11 cellular contexts compared by ENCODE assay signal in the genomic region with DNA sequence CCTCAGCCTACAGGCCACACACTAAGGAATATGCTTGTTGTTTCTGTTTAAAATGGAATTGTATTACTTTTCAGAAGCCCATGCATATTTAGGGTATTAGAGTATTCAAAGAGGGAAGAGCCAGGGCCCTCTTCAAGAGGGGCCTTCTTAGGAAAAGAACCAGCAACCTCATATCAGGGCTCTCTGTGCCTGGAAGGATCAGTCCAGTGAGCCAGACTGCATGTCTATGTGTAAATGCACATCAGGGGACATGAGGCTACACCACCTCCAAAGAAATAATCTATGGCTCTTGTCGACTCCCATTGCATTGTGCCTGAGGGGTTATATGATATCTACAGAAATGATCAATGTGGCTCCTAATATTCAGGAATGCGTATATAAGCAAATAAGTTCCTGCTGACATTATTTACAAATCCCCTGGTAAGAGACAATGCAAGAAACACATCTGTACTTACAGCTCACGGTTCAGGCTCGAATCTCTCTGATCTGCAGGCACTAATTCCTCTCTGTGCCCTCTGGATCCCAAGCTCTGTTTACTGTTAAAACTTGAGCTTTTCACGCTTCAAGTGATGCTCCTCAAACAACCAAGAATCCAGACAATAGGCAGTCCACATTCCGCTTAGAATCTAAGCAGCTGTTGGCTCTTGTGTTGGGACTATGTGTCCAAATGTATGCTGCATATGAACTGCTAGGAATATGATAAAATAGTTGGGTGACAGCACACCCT.
DNase-seq lines count a peak whose midpoint lies in the region; ATAC-seq and TF ChIP-seq lines count a peak whose summit lies in the region.
"Had no signal": no experiment of that assay in that cellular context is flagged by ENCODE, and none has a peak within 500 bp of the region (broad histone marks: within the 10 kb centered on the region; RNA-seq: fewer than 3 reads in every experiment).

No MANE protein-coding gene starts in this region.

- peaks cover 49% of the 10 kb centered on the region for H3K4me1 Mint-ChIP-seq in CD8-positive, alpha-beta T cell (ENCODE audit: low read depth)
- peaks cover 48% of the 10 kb centered on the region for H3K4me1 Mint-ChIP-seq in chondrocyte (ENCODE audit: low read depth)
- peaks cover 22% of the 10 kb centered on the region for H3K4me1 Mint-ChIP-seq in neural progenitor cell

- no peaks in the 10 kb centered on the region for H3K27me3 ChIP-seq in CD8-positive, alpha-beta T cell (ENCODE audit: insufficient read depth, low read length)
- H3K27me3 ChIP-seq in Loucy (ENCODE audit: insufficient read depth, low read length, poor library complexity, severe bottlenecking) (no peaks in the 10 kb centered on the region), neural progenitor cell (no peaks in the 10 kb centered on the region)

- no peaks in the 10 kb centered on the region for H3K9me2 ChIP-seq in Loucy (replicated peaks; ENCODE audit: low read depth, low read length)

- no peak for DNase-seq in CD8-positive, alpha-beta T cell
- DNase-seq in chondrocyte (ENCODE audit: low spot score) (no peak), neural progenitor cell (ENCODE audit: low spot score) (peak; percentile 21), cortex of kidney (lab: John Stamatoyannopoulos, UW) (no peak), left colon (no peak)
- no peak for DNase-seq in stimulated activated naive CD4-positive, alpha-beta T cell (lab: John Stamatoyannopoulos, UW)
- DNase-seq: NK-92 treated with Interleukin-12 subunit alpha and Interleukin-12 subunit beta, amount 100 ng/mL, for 24 hours; stimulated activated CD4-positive, alpha-beta T cell treated with anti-CD3 and anti-CD28 coated beads, Interleukin-2, amount 100 ng/mL, for 48 hours; T1000 had no signal

- H3F3A ChIP-seq in Loucy (ENCODE audit: low read depth) (no peaks in the 10 kb centered on the region), neural progenitor cell (ENCODE audit: low read depth) (peaks cover 23% of the 10 kb centered on the region)

- H3K4me3 ChIP-seq in CD8-positive, alpha-beta T cell (ENCODE audit: low read depth, low read length): no peak overlapping the region
- H3K4me3 ChIP-seq in Loucy (ENCODE audit: low read length, poor library complexity, severe bottlenecking) (peak overlapping the region; percentile 46), neural progenitor cell (no peak overlapping the region)

- no peaks in the 10 kb centered on the region for H3K27me3 Mint-ChIP-seq in CD8-positive, alpha-beta T cell (ENCODE audit: low read depth)
- H3K27me3 Mint-ChIP-seq in chondrocyte (ENCODE audit: low read depth) (no peaks in the 10 kb centered on the region), neural progenitor cell (ENCODE audit: insufficient read depth, low read depth) (peaks cover 2% of the 10 kb centered on the region)

- H3K4me3 Mint-ChIP-seq in CD8-positive, alpha-beta T cell: peak overlapping the region; percentile 54
- H3K4me3 Mint-ChIP-seq in chondrocyte (ENCODE audit: unreplicated experiment): no peak overlapping the region
- no peak overlapping the region for H3K4me3 Mint-ChIP-seq in neural progenitor cell

- peak overlapping the region; percentile 46 for H3K27ac ChIP-seq in CD8-positive, alpha-beta T cell (ENCODE audit: low read depth, low read length)
- H3K27ac ChIP-seq in neural progenitor cell: peak overlapping the region; percentile 65

- H3K9me3 Mint-ChIP-seq in CD8-positive, alpha-beta T cell: no peaks in the 10 kb centered on the region
- H3K9me3 Mint-ChIP-seq in chondrocyte (ENCODE audit: low read depth) (no peaks in the 10 kb centered on the region), neural progenitor cell (no peaks in the 10 kb centered on the region)

- no peaks in the 10 kb centered on the region for H3K36me3 ChIP-seq in CD8-positive, alpha-beta T cell (ENCODE audit: insufficient read depth, low read length)
- H3K36me3 ChIP-seq in Loucy (ENCODE audit: insufficient read depth, low read length) (no peaks in the 10 kb centered on the region), neural progenitor cell (no peaks in the 10 kb centered on the region)

- H3K79me2 ChIP-seq in Loucy (ENCODE audit: insufficient read depth, low read length) (no peaks in the 10 kb centered on the region), neural progenitor cell (ENCODE audit: low read depth) (no peaks in the 10 kb centered on the region)

- no peak for TF ChIP-seq CTCF in CD8-positive, alpha-beta T cell (IDR thresholded peaks at IDR 0.05)
- TF ChIP-seq CTCF in Loucy (conservative IDR thresholded peaks at IDR 0.05; ENCODE audit: low read length) (no peak), chondrocyte (IDR thresholded peaks at IDR 0.05) (no peak), neural progenitor cell (IDR thresholded peaks at IDR 0.05) (no peak)

- peak overlapping the region; percentile 96 for H3K27ac Mint-ChIP-seq in CD8-positive, alpha-beta T cell
- H3K27ac Mint-ChIP-seq in chondrocyte (ENCODE audit: unreplicated experiment) (peak overlapping the region; percentile 95), neural progenitor cell (peak overlapping the region; percentile 15)

- no peaks in the 10 kb centered on the region for H3K36me3 Mint-ChIP-seq in CD8-positive, alpha-beta T cell
- no peaks in the 10 kb centered on the region for H3K36me3 Mint-ChIP-seq in chondrocyte (ENCODE audit: low read depth)
- no peaks in the 10 kb centered on the region for H3K36me3 Mint-ChIP-seq in neural progenitor cell

- H3K9me3 ChIP-seq in CD8-positive, alpha-beta T cell (ENCODE audit: low read length): no peaks in the 10 kb centered on the region
- no peaks in the 10 kb centered on the region for H3K9me3 ChIP-seq in Loucy (ENCODE audit: insufficient read depth, low read depth, low read length)
- no peaks in the 10 kb centered on the region for H3K9me3 ChIP-seq in neural progenitor cell (ENCODE audit: low read depth)

- no peak for ATAC-seq in CD8-positive, alpha-beta T cell
- no peak for ATAC-seq in HG03108 (IDR thresholded peaks at IDR 0.05; ENCODE audit: unreplicated experiment)
- no peak for ATAC-seq in left colon

- H3K4me2 ChIP-seq in Loucy (ENCODE audit: low read depth, low read length, poor library complexity, severe bottlenecking) (peak overlapping the region; percentile 67), neural progenitor cell (peak overlapping the region; percentile 18)

- CTCF ChIA-PET in CD8-positive, alpha-beta T cell (lab: Charles Lee): interaction anchor here (0.5 to 0.7 kb wide), 2 partner anchors 79 to 93 kb away, joined by 3 read pairs; no protein-coding TSS in a partner anchor

- peaks cover 43% of the 10 kb centered on the region for H3K4me1 ChIP-seq in CD8-positive, alpha-beta T cell (ENCODE audit: insufficient read depth, low read length)
- H3K4me1 ChIP-seq in Loucy (ENCODE audit: insufficient read depth, low read length, poor library complexity, severe bottlenecking) (peaks cover 22% of the 10 kb centered on the region), neural progenitor cell (peaks cover 39% of the 10 kb centered on the region)

- H4K20me1 ChIP-seq in Loucy (ENCODE audit: insufficient read depth, low read length, poor library complexity, severe bottlenecking): no peaks in the 10 kb centered on the region
- no peaks in the 10 kb centered on the region for H4K20me1 ChIP-seq in neural progenitor cell (ENCODE audit: low read depth)

- peak overlapping the region; percentile 54 for H2AFZ ChIP-seq in Loucy (ENCODE audit: low read length)
- H2AFZ ChIP-seq in neural progenitor cell (replicated peaks): no peak overlapping the region

- H3K9ac ChIP-seq in Loucy (ENCODE audit: low read depth, low read length, poor library complexity, severe bottlenecking): no peak overlapping the region
- no peak overlapping the region for H3K9ac ChIP-seq in neural progenitor cell

- intact Hi-C loops in CD8-positive, alpha-beta T cell (cut with DNase I, micrococcal nuclease): loop anchor here (2.0 to 10.0 kb wide), 4 partner anchors 144 to 310 kb away; partner anchors contain the start of genes SMC5 (in 2 of the 2) and KLF9 (in 1 of the 2)
- intact Hi-C loops in left colon (cut with DNase I, micrococcal nuclease): no loop called here

- POLR2A ChIA-PET in CD8-positive, alpha-beta T cell (lab: Charles Lee): interaction anchor here (0.6 to 4.6 kb wide), 7 partner anchors 10 to 144 kb away, joined by 3 to 25 read pairs (median 3); no protein-coding TSS in a partner anchor

Comparison
In these comparisons a context has a peak if more than half of its experiments do, and no peak if none do; other contexts are left out.
1. H3K27ac Mint-ChIP-seq: peak in every context shown above with its lines; median percentile 96 in CD8-positive, alpha-beta T cell; 95 in chondrocyte; 15 in neural progenitor cell.
2. intact Hi-C loops: an anchor here in CD8-positive, alpha-beta T cell (2.0 to 10.0 kb wide); none called in left colon.